ENCODE assay signal across 1 cellular context in the genomic region with DNA sequence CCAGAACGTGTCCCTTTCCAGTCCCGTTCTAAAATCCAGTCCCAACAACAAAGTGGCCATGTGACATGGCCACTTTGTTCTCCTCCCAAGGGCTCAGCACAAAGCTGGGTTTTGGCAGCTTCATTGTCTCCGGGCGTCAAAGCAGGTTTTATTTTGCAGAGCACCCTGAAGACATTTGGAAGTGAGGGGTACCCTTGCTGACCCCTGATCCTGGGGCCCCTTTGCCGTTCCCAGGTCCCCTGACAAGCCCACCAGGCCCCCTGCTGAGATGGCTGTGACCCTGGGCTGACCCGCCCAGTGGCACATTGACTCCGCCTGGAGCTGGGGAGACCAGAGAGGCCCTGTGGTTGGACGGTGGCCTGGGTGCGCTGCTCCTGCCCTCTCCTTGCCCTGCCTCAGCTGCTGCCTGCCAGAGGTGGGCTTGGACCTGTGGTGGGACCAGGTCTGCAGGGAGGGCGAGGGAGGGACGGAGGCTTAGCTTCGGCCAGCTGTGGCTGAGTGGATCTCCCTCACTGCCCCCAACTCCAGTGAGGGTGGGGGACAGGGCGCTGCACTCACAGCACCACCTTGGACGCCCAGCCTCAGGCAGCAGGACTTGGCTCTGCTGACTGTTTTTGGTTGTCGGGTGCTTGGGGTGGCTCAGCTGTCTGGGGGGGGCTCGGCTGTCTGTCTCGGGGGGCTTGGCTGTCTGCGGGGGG.
TF ChIP-seq lines count a peak whose summit lies in the region.

No MANE protein-coding gene starts in this region.

TF ChIP-seq in H1, 55 proteins besides CTCF, POLR2A, EP300 and RAD21:
- TF ChIP-seq JUN (IDR thresholded peaks at IDR 0.05; ENCODE audit: low read depth, low read length): no peak
- no peak for TF ChIP-seq NANOG (IDR thresholded peaks at IDR 0.05; ENCODE audit: insufficient read depth, low read depth, low read length, poor library complexity, severe bottlenecking)
- TF ChIP-seq, protein P1, sequence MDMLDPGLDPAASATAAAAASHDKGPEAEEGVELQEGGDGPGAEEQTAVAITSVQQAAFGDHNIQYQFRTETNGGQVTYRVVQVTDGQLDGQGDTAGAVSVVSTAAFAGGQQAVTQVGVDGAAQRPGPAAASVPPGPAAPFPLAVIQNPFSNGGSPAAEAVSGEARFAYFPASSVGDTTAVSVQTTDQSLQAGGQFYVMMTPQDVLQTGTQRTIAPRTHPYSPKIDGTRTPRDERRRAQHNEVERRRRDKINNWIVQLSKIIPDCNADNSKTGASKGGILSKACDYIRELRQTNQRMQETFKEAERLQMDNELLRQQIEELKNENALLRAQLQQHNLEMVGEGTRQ (IDR thresholded peaks at IDR 0.05; ENCODE audit: low read length): no peak
- TF ChIP-seq SRF (IDR thresholded peaks at IDR 0.05; ENCODE audit: low read depth, low read length): no peak
- TF ChIP-seq KDM4A (IDR thresholded peaks at IDR 0.05; ENCODE audit: low read depth, low read length, severe bottlenecking): no peak
- TF ChIP-seq GABPA (IDR thresholded peaks at IDR 0.05; ENCODE audit: borderline replicate concordance, insufficient read depth, low read length): no peak
- no peak for TF ChIP-seq CREB1 (IDR thresholded peaks at IDR 0.05)
